15 cellular contexts compared by ENCODE assay signal in genomic region chr13:76164290-76164689, GRCh38.
A peak's percentile ranks its signal among the peaks of the same experiment; 100 is the strongest.
DNase-seq lines count a peak whose midpoint lies in the region; ATAC-seq and TF ChIP-seq lines count a peak whose summit lies in the region.
"Had no signal": no experiment of that assay in that cellular context is flagged by ENCODE, and none has a peak within 500 bp of the region (broad histone marks: within the 10 kb centered on the region; RNA-seq: fewer than 3 reads in every experiment).

No MANE protein-coding gene starts in this region.

- H3F3A ChIP-seq in GM23338 (replicated peaks; ENCODE audit: low read depth) = no peaks in the 10 kb centered on the region

- no peak for ATAC-seq in GM23338
- no peak for ATAC-seq in HG02642 (IDR thresholded peaks at IDR 0.05; ENCODE audit: poor library complexity, unreplicated experiment)
- ATAC-seq: GM12878 had no signal

- DNase-seq in GM23338 (ENCODE audit: low spot score) = no peak
- peak; percentile 71 for DNase-seq in NCI-H1694 treated with DMSO at 0.1 percent for 48 hours (lab: John Stamatoyannopoulos, UW)
- DNase-seq in fibroblast of gingiva (ENCODE audit: low read depth) = peak; percentile 20
- DNase-seq in skeletal muscle cell (ENCODE audit: low read depth) = peak; percentile 22
- DNase-seq in hepatocyte (ENCODE audit: low spot score) = no peak
- no peak for DNase-seq in HuH-7 (ENCODE audit: low spot score)
- DNase-seq in globus pallidus (ENCODE audit: low spot score) = no peak
- DNase-seq: CD8-positive, alpha-beta memory T cell; NCI-H2029; NCI-H2227 treated with DMSO at 0.1 percent for 48 hours had no signal

- no peak overlapping the region for H3K27ac ChIP-seq in GM23338 (ENCODE audit: low read depth)
- no peak overlapping the region for H3K27ac ChIP-seq in hepatocyte
- H3K27ac ChIP-seq: KMS-11, RWPE1, SJSA1 had no signal

- H3K4me1 ChIP-seq in GM23338 (ENCODE audit: insufficient read depth) (no peaks in the 10 kb centered on the region), hepatocyte (ENCODE audit: insufficient read depth) (no peaks in the 10 kb centered on the region)
- H3K4me1 ChIP-seq: SJSA1 had no signal

- peaks cover 1% of the 10 kb centered on the region for H3K27me3 Mint-ChIP-seq in GM23338 (ENCODE audit: insufficient read depth, low read depth, poor library complexity)
- H3K27me3 Mint-ChIP-seq: CD8-positive, alpha-beta memory T cell had no signal

- 0 out of 2 replicates have a peak overlapping the region, but pooled peaks have one; percentile 7 for H2AFZ ChIP-seq in GM23338
- H2AFZ ChIP-seq in hepatocyte = no peak overlapping the region

- H3K4me3 ChIP-seq in GM23338 (no peak overlapping the region), skeletal muscle cell (ENCODE audit: low read depth, low read length) (no peak overlapping the region), hepatocyte (no peak overlapping the region)
- H3K4me3 ChIP-seq: GM12878, SJSA1 had no signal

- no peaks in the 10 kb centered on the region for H3K27me3 ChIP-seq in GM23338 (ENCODE audit: insufficient read depth)
- no peaks in the 10 kb centered on the region for H3K27me3 ChIP-seq in hepatocyte
- H3K27me3 ChIP-seq: SJSA1 had no signal

- H3K79me2 ChIP-seq in GM23338 (replicated peaks; ENCODE audit: insufficient read depth) = no peaks in the 10 kb centered on the region
- H3K79me2 ChIP-seq in hepatocyte = no peaks in the 10 kb centered on the region

- no peaks in the 10 kb centered on the region for H3K36me3 ChIP-seq in GM23338 (ENCODE audit: insufficient read depth)
- H3K36me3 ChIP-seq in hepatocyte (replicated peaks; ENCODE audit: insufficient read depth, low read depth) = no peaks in the 10 kb centered on the region
- H3K36me3 ChIP-seq: SJSA1 had no signal

- H4K20me1 ChIP-seq in GM23338 (replicated peaks; ENCODE audit: insufficient read depth) (no peaks in the 10 kb centered on the region), hepatocyte (ENCODE audit: insufficient read depth, poor library complexity, severe bottlenecking) (no peaks in the 10 kb centered on the region)

- no peaks in the 10 kb centered on the region for H3K9me3 ChIP-seq in hepatocyte (ENCODE audit: low read depth)
- H3K9me3 ChIP-seq: SJSA1 had no signal

- no peaks in the 10 kb centered on the region for H3K4me1 Mint-ChIP-seq in GM23338
- H3K4me1 Mint-ChIP-seq: CD8-positive, alpha-beta memory T cell had no signal

- H3K9me3 Mint-ChIP-seq in GM23338 = no peaks in the 10 kb centered on the region

- H3K4me3 Mint-ChIP-seq in GM23338 = no peak overlapping the region
- H3K4me3 Mint-ChIP-seq: CD8-positive, alpha-beta memory T cell had no signal

- peaks cover 19% of the 10 kb centered on the region; the same call in 1 of the 2 replicates for H3K9me2 ChIP-seq in GM23338 (ENCODE audit: insufficient read depth)
- no peaks in the 10 kb centered on the region for H3K9me2 ChIP-seq in hepatocyte (replicated peaks; ENCODE audit: insufficient read depth)

- no peak overlapping the region for H3K4me2 ChIP-seq in GM23338
- no peak overlapping the region for H3K4me2 ChIP-seq in hepatocyte
- H3K4me2 ChIP-seq: KMS-11 had no signal

- no peaks in the 10 kb centered on the region for H3K36me3 Mint-ChIP-seq in GM23338 (ENCODE audit: low read depth)
- H3K36me3 Mint-ChIP-seq: CD8-positive, alpha-beta memory T cell had no signal

- H3K27ac Mint-ChIP-seq in GM23338 = no peak overlapping the region
- H3K27ac Mint-ChIP-seq: CD8-positive, alpha-beta memory T cell had no signal

- TF ChIP-seq CTCF in GM23338 (conservative IDR thresholded peaks at IDR 0.05; ENCODE audit: low read depth in 2 of 2) = no peak
- no peak for TF ChIP-seq CTCF in hepatocyte (IDR thresholded peaks at IDR 0.05; ENCODE audit: poor library complexity)

- WGBS in hepatocyte (ENCODE audit: low lambda C conversion rate, missing lambda C conversion rate) = 98% methylated on average over 3 of the region's 3 CpGs

TF ChIP-seq in GM23338, 12 proteins besides CTCF, POLR2A, EP300 and RAD21:
- TF ChIP-seq EZH2 (IDR thresholded peaks at IDR 0.05; ENCODE audit: low read depth, unreplicated experiment) (no peak), REST (IDR thresholded peaks at IDR 0.05; ENCODE audit: unreplicated experiment) (no peak), CREB1 (CRISPR knock-in tag; IDR thresholded peaks at IDR 0.05; ENCODE audit: low read depth) (no peak), POLR2AphosphoS5 (IDR thresholded peaks at IDR 0.05; ENCODE audit: low read depth) (no peak), EZH2phosphoT487 (IDR thresholded peaks at IDR 0.05; ENCODE audit: unreplicated experiment) (no peak), ETS1 (IDR thresholded peaks at IDR 0.05) (no peak), ZNF114 (CRISPR knock-in tag; IDR thresholded peaks at IDR 0.05) (no peak), NANOG (IDR thresholded peaks at IDR 0.05; ENCODE audit: borderline replicate concordance) (no peak)

Comparison
In these comparisons a context has a peak if more than half of its experiments do, and no peak if none do; other contexts are left out.
1. DNase-seq: peak in NCI-H1694 treated with DMSO at 0.1 percent for 48 hours (single experiment), fibroblast of gingiva (single experiment) and skeletal muscle cell (single experiment); none in GM23338 (single experiment), hepatocyte (single experiment), HuH-7 (single experiment) and globus pallidus (single experiment).